Comparison of ENCODE assay signal across 27 cellular contexts in genomic region chr17:50520483-50520882, GRCh38. TPM values are rescaled to one million over a fixed set of nuclear protein-coding genes. Genes with fewer than 3 reads are reported as not detected.
"Had no signal": no experiment of that assay in that cellular context is flagged by ENCODE, and none has a peak within 500 bp of the region (broad histone marks: within the 10 kb centered on the region; RNA-seq: fewer than 3 reads in every experiment).

No MANE protein-coding gene starts in this region.

- H3K9me3 ChIP-seq: left ventricle myocardium inferior, ovary, right atrium auricular region, right lobe of liver, stomach, testis, thyroid gland, transverse colon, upper lobe of left lung, vagina had no signal

- DNase-seq: islet precursor cell; left ventricle myocardium inferior; mesendoderm; naive thymus-derived CD4-positive, alpha-beta T cell; right lobe of liver; stimulated activated CD4-positive, alpha-beta T cell treated with anti-CD3 and anti-CD28 coated beads, Interleukin-12 subunit alpha, Interleukin-12 subunit beta, amount 100 ng/mL, for 4 hours; stimulated activated CD4-positive, alpha-beta T cell treated with anti-CD3 and anti-CD28 coated beads, Interleukin-15, amount 100 ng/mL, for 24 hours; stimulated activated CD4-positive, alpha-beta T cell treated with anti-CD3 and anti-CD28 coated beads, Interleukin-2, amount 100 ng/mL, for 24 hours; stimulated activated CD4-positive, alpha-beta T cell treated with anti-CD3 and anti-CD28 coated beads, Interleukin-4, amount 100 ng/mL, for 1 hour; stimulated activated naive B cell treated with anti-CD40 and anti-IgM and Interleukin-4, amounts not matched to agents 10 μg/mL and 1 μg/mL and 100 μg/mL, for 72 hours; stimulated activated naive CD8-positive, alpha-beta T cell treated with anti-CD3 and anti-CD28 coated beads, Interleukin-15, Interleukin-2, amounts not matched to agents 100 U/mL and 50 U/mL, for 24 hours; stomach; testis; thyroid gland; transverse colon; upper lobe of left lung had no signal

- ATAC-seq: naive thymus-derived CD4-positive, alpha-beta T cell; natural killer cell treated with Interleukin-12 subunit alpha and Interleukin-12 subunit beta and Interleukin-15 and Interleukin-18, amount 100 ng/mL, for 72 hours; right lobe of liver; stimulated activated naive B cell treated with anti-CD40 and anti-IgM and Interleukin-4, amounts not matched to agents 10 μg/mL and 1 μg/mL and 100 μg/mL, for 72 hours; stimulated activated naive CD8-positive, alpha-beta T cell treated with anti-CD3 and anti-CD28 coated beads, Interleukin-15, Interleukin-2, amounts not matched to agents 100 U/mL and 50 U/mL, for 24 hours had no signal

- H3K27me3 ChIP-seq: ovary, right atrium auricular region, right lobe of liver, stomach, testis, thyroid gland, transverse colon, upper lobe of left lung, vagina had no signal

- H3K36me3 ChIP-seq: left ventricle myocardium inferior, ovary, right atrium auricular region, right lobe of liver, stomach, thyroid gland, transverse colon, upper lobe of left lung, vagina had no signal

- H3K4me3 ChIP-seq: left ventricle myocardium inferior, lung, ovary, right atrium auricular region, right lobe of liver, skin epidermis, stomach, testis, thyroid gland, transverse colon, upper lobe of left lung, vagina had no signal

- H3K4me1 ChIP-seq: upper lobe of left lung had no signal

- H3K27ac ChIP-seq: left ventricle myocardium inferior, right atrium auricular region, right lobe of liver, stomach, testis, thyroid gland, transverse colon, upper lobe of left lung, vagina had no signal

RNA-seq across cellular contexts. Expression of gene EPN3, which starts 12.1 kb away (rescaled TPM):
- total RNA-seq: mononuclear cell; naive thymus-derived CD4-positive, alpha-beta T cell; natural killer cell treated with Interleukin-12 subunit alpha and Interleukin-12 subunit beta and Interleukin-15 and Interleukin-18, amount 100 ng/mL, for 72 hours; omental fat pad had no signal
- polyA plus RNA-seq: naive thymus-derived CD4-positive, alpha-beta T cell; neural cell had no signal

RNA-seq across cellular contexts. Expression of gene MYCBPAP, which starts 12.2 kb away (rescaled TPM):
- total RNA-seq: vagina had no signal

RNA-seq across cellular contexts. Expression of gene CACNA1G, which starts 40.0 kb away (rescaled TPM):
- total RNA-seq: kidney epithelial cell; naive thymus-derived CD4-positive, alpha-beta T cell; natural killer cell treated with Interleukin-12 subunit alpha and Interleukin-12 subunit beta and Interleukin-15 and Interleukin-18, amount 100 ng/mL, for 72 hours; pulmonary artery endothelial cell; right lobe of liver had no signal
- polyA plus RNA-seq: naive thymus-derived CD4-positive, alpha-beta T cell had no signal
